17 cellular contexts compared by ENCODE assay signal in genomic region chr4:85784947-85785346, GRCh38.
DNase-seq lines count a peak whose midpoint lies in the region; ATAC-seq and TF ChIP-seq lines count a peak whose summit lies in the region.
"Had no signal": no experiment of that assay in that cellular context is flagged by ENCODE, and none has a peak within 500 bp of the region (broad histone marks: within the 10 kb centered on the region; RNA-seq: fewer than 3 reads in every experiment).

No MANE protein-coding gene starts in this region.

- H3K27ac Mint-ChIP-seq in HFFc6, result peak overlapping the region; percentile 95
- H3K27ac Mint-ChIP-seq in stimulated activated memory B cell treated with anti-CD40 and anti-IgM and Interleukin-4, amounts not matched to agents 10 μg/mL and 1 μg/mL and 100 μg/mL, for 72 hours, result peak overlapping the region; percentile 73
- H3K27ac Mint-ChIP-seq: T-helper 17 cell, WTC11 had no signal

- intact Hi-C loops in tibial artery (cut with DNase I; ENCODE audit: low total_unique reads), result no loop called here
- intact Hi-C loops in left ventricle myocardium inferior (cut with micrococcal nuclease), result no loop called here

- H3K4me3 ChIP-seq in tibial artery (no peak overlapping the region), left ventricle myocardium inferior (no peak overlapping the region)
- H3K4me3 ChIP-seq: coronary artery, sigmoid colon, suprapubic skin had no signal

- peaks cover 0 to 99% (median 7%) of the 10 kb centered on the region in 4 donors for H3K4me1 ChIP-seq in tibial artery
- peaks cover 43% of the 10 kb centered on the region for H3K4me1 ChIP-seq in left ventricle myocardium inferior
- H3K4me1 ChIP-seq: Caco-2 had no signal

- H3K9me3 Mint-ChIP-seq in HFFc6, result no peaks in the 10 kb centered on the region; the same call in 1 of the 2 replicates
- H3K9me3 Mint-ChIP-seq in stimulated activated memory B cell treated with anti-CD40 and anti-IgM and Interleukin-4, amounts not matched to agents 10 μg/mL and 1 μg/mL and 100 μg/mL, for 72 hours, result no peaks in the 10 kb centered on the region

- peak overlapping the region; percentile 74 for H3K4me3 Mint-ChIP-seq in HFFc6
- no peak overlapping the region for H3K4me3 Mint-ChIP-seq in stimulated activated memory B cell treated with anti-CD40 and anti-IgM and Interleukin-4, amounts not matched to agents 10 μg/mL and 1 μg/mL and 100 μg/mL, for 72 hours
- H3K4me3 Mint-ChIP-seq: T-helper 17 cell, WTC11 had no signal

- H3K27me3 ChIP-seq in tibial artery, result no peaks in the 10 kb centered on the region
- H3K27me3 ChIP-seq in left ventricle myocardium inferior (ENCODE audit: low read depth), result no peaks in the 10 kb centered on the region
- H3K27me3 ChIP-seq: sigmoid colon, suprapubic skin had no signal

- H3K36me3 ChIP-seq in tibial artery (no peaks in the 10 kb centered on the region), left ventricle myocardium inferior (no peaks in the 10 kb centered on the region)
- H3K36me3 ChIP-seq: sigmoid colon, suprapubic skin had no signal

- ATAC-seq in GM19025 (IDR thresholded peaks at IDR 0.05; ENCODE audit: low read depth, unreplicated experiment) (peak; percentile 51), HG03457 (IDR thresholded peaks at IDR 0.05; ENCODE audit: unreplicated experiment) (peak; percentile 53)
- ATAC-seq in stimulated activated memory B cell treated with anti-CD40 and anti-IgM and Interleukin-4, amounts not matched to agents 10 μg/mL and 1 μg/mL and 100 μg/mL, for 72 hours, result no peak
- ATAC-seq: T-helper 17 cell, WTC11 had no signal

- TF ChIP-seq CTCF in HFFc6 (IDR thresholded peaks at IDR 0.05), result no peak
- no peak for TF ChIP-seq CTCF in tibial artery (IDR thresholded peaks at IDR 0.05)
- no peak for TF ChIP-seq CTCF in left ventricle myocardium inferior (IDR thresholded peaks at IDR 0.05; ENCODE audit: borderline replicate concordance)

- H3K9me3 ChIP-seq in tibial artery (no peaks in the 10 kb centered on the region), left ventricle myocardium inferior (replicated peaks) (no peaks in the 10 kb centered on the region)
- H3K9me3 ChIP-seq: Caco-2, sigmoid colon, suprapubic skin had no signal

- peaks cover 27% of the 10 kb centered on the region for H3K36me3 Mint-ChIP-seq in HFFc6 (ENCODE audit: low read depth)
- H3K36me3 Mint-ChIP-seq in stimulated activated memory B cell treated with anti-CD40 and anti-IgM and Interleukin-4, amounts not matched to agents 10 μg/mL and 1 μg/mL and 100 μg/mL, for 72 hours, result no peaks in the 10 kb centered on the region
- H3K36me3 Mint-ChIP-seq: WTC11 had no signal

- H3K27ac ChIP-seq in tibial artery, result peak overlapping the region in 1 of 2 donors; percentile 43
- H3K27ac ChIP-seq in left ventricle myocardium inferior (replicated peaks), result no peak overlapping the region
- H3K27ac ChIP-seq: suprapubic skin had no signal

- peaks cover 88% of the 10 kb centered on the region for H3K4me1 Mint-ChIP-seq in HFFc6 (ENCODE audit: low read depth)
- peaks cover 55% of the 10 kb centered on the region for H3K4me1 Mint-ChIP-seq in stimulated activated memory B cell treated with anti-CD40 and anti-IgM and Interleukin-4, amounts not matched to agents 10 μg/mL and 1 μg/mL and 100 μg/mL, for 72 hours
- H3K4me1 Mint-ChIP-seq: T-helper 17 cell had no signal

- DNase-seq in HFFc6, result no peak
- no peak for DNase-seq in T-helper 1 cell
- no peak for DNase-seq in tibial artery
- no peak for DNase-seq in left ventricle myocardium inferior
- DNase-seq: activated gamma-delta T cell treated with Interleukin-2 at 50 U/mL for 16 hours; AML-193; Caco-2; Right ventricle myocardium superior; sigmoid colon; stimulated activated CD4-positive, alpha-beta T cell treated with anti-CD3 and anti-CD28 coated beads, Interleukin-4, amount 100 ng/mL, for 1 hour; T-helper 17 cell had no signal

- H3K27me3 Mint-ChIP-seq in HFFc6 (ENCODE audit: insufficient read depth), result peaks cover 3% of the 10 kb centered on the region
- no peaks in the 10 kb centered on the region for H3K27me3 Mint-ChIP-seq in stimulated activated memory B cell treated with anti-CD40 and anti-IgM and Interleukin-4, amounts not matched to agents 10 μg/mL and 1 μg/mL and 100 μg/mL, for 72 hours
- H3K27me3 Mint-ChIP-seq: T-helper 17 cell had no signal
